Comparison of ENCODE assay signal across 16 cellular contexts in genomic region chr5:165258188-165258855, GRCh38.
"Had no signal": no experiment of that assay in that cellular context is flagged by ENCODE, and none has a peak within 500 bp of the region (broad histone marks: within the 10 kb centered on the region; RNA-seq: fewer than 3 reads in every experiment).

No MANE protein-coding gene starts in this region.

- H3K27me3 Mint-ChIP-seq: natural killer cell treated with Interleukin-12 subunit alpha and Interleukin-12 subunit beta and Interleukin-15 and Interleukin-18, amount 100 ng/mL, for 72 hours; stimulated activated naive B cell treated with anti-CD40 and anti-IgM and Interleukin-4, amounts not matched to agents 10 μg/mL and 1 μg/mL and 100 μg/mL, for 72 hours had no signal

- H3K4me3 Mint-ChIP-seq: activated T-helper 1 cell treated with anti-CD3 and anti-CD28 coated beads, Interleukin-12 subunit alpha, Interleukin-12 subunit beta, Interleukin-2, Interleukin-4 antibody, amounts not matched to agents 30 ng/mL and 10 ng/mL and 1 ng/mL, durations not matched to agents 14 hours and 24 hours and 36 hours; endodermal cell; natural killer cell treated with Interleukin-12 subunit alpha and Interleukin-12 subunit beta and Interleukin-15 and Interleukin-18, amount 100 ng/mL, for 72 hours; stimulated activated naive B cell treated with anti-CD40 and anti-IgM and Interleukin-4, amounts not matched to agents 10 μg/mL and 1 μg/mL and 100 μg/mL, for 72 hours had no signal

- H3K4me1 Mint-ChIP-seq: stimulated activated naive B cell treated with anti-CD40 and anti-IgM and Interleukin-4, amounts not matched to agents 10 μg/mL and 1 μg/mL and 100 μg/mL, for 72 hours had no signal

- H3K4me1 ChIP-seq: ascending aorta, left ventricle myocardium inferior, pancreas, tibial artery had no signal

- H3K9me3 ChIP-seq: ascending aorta, left ventricle myocardium inferior, pancreas, tibial artery had no signal

- H3K27me3 ChIP-seq: ascending aorta, hepatocyte, pancreas, tibial artery had no signal

- H3K36me3 ChIP-seq: ascending aorta, left ventricle myocardium inferior, pancreas, tibial artery had no signal

- ATAC-seq: activated CD4-positive, CD25-positive, alpha-beta regulatory T cell treated with anti-CD3 and anti-CD28 coated beads, Interleukin-2, amount 50 U/mL, for 24 hours; esophagus mucosa; natural killer cell treated with Interleukin-12 subunit alpha and Interleukin-12 subunit beta and Interleukin-15 and Interleukin-18, amount 100 ng/mL, for 72 hours; pancreas; stimulated activated naive B cell treated with anti-CD40 and anti-IgM and Interleukin-4, amounts not matched to agents 10 μg/mL and 1 μg/mL and 100 μg/mL, for 72 hours had no signal

- H3K36me3 Mint-ChIP-seq: natural killer cell treated with Interleukin-12 subunit alpha and Interleukin-12 subunit beta and Interleukin-15 and Interleukin-18, amount 100 ng/mL, for 72 hours; stimulated activated naive B cell treated with anti-CD40 and anti-IgM and Interleukin-4, amounts not matched to agents 10 μg/mL and 1 μg/mL and 100 μg/mL, for 72 hours had no signal

- DNase-seq: activated CD4-positive, alpha-beta T cell treated with anti-CD3 and anti-CD28 coated beads, Interleukin-2, amount 50 U/mL, for 1 hour; activated CD8-positive, alpha-beta memory T cell treated with anti-CD3 and anti-CD28 coated beads for 24 hours; activated naive CD4-positive, alpha-beta T cell treated with Interleukin-2 at 50 U/mL for 16 hours; endodermal cell; left ventricle myocardium inferior; mesendoderm; pancreas; stimulated activated CD4-positive, alpha-beta T cell treated with anti-CD3 and anti-CD28 coated beads, Interleukin-2, amount 100 ng/mL, for 48 hours; stimulated activated naive B cell treated with anti-CD40 and anti-IgM and Interleukin-4, amounts not matched to agents 10 μg/mL and 1 μg/mL and 100 μg/mL, for 72 hours; tibial artery had no signal

- H3K27ac Mint-ChIP-seq: activated T-helper 1 cell treated with anti-CD3 and anti-CD28 coated beads, Interleukin-12 subunit alpha, Interleukin-12 subunit beta, Interleukin-2, Interleukin-4 antibody, amounts not matched to agents 30 ng/mL and 10 ng/mL and 1 ng/mL, durations not matched to agents 14 hours and 24 hours and 36 hours; endodermal cell; natural killer cell treated with Interleukin-12 subunit alpha and Interleukin-12 subunit beta and Interleukin-15 and Interleukin-18, amount 100 ng/mL, for 72 hours; stimulated activated naive B cell treated with anti-CD40 and anti-IgM and Interleukin-4, amounts not matched to agents 10 μg/mL and 1 μg/mL and 100 μg/mL, for 72 hours had no signal

- H3K9me3 Mint-ChIP-seq: activated T-helper 1 cell treated with anti-CD3 and anti-CD28 coated beads, Interleukin-12 subunit alpha, Interleukin-12 subunit beta, Interleukin-2, Interleukin-4 antibody, amounts not matched to agents 30 ng/mL and 10 ng/mL and 1 ng/mL, durations not matched to agents 14 hours and 24 hours and 36 hours; endodermal cell; stimulated activated naive B cell treated with anti-CD40 and anti-IgM and Interleukin-4, amounts not matched to agents 10 μg/mL and 1 μg/mL and 100 μg/mL, for 72 hours had no signal

- H2AFZ ChIP-seq: hepatocyte had no signal

- H3K4me3 ChIP-seq: ascending aorta, hepatocyte, left ventricle myocardium inferior, pancreas, tibial artery had no signal
